ENCODE assay signal across 9 cellular contexts in the genomic region with DNA sequence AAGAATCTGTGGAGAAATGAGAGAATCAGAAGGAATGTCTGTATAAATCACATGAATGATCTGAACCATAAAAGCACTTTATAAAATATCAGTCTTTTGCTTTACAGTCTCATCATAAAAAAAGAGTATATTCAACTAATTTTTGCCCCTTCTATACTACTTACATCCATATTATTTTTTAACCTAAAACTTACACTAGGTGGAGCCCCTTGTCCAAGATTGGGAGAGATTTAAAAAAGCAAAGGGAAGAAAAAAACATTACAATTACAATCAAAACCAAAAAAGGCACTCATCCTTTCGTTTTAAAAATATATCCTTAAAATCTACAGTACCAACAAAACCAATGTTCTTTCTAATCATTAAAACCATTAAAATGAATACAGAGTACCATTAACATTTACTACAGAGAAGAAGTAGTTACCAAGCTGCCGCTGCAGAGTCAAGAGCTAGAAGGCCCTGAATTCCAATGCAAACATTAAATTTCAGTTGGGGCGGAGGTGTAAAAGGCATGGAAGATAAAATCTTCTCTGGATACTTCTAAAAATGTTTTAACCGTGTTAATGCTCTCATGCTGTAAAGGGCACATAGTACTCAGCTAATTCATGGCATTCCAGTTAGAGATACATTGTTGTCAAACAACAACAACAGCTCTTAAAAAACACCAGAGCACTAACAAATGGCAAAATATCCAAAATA. TPM values are rescaled to one million over a fixed set of nuclear protein-coding genes. Genes with fewer than 3 reads are reported as not detected.
DNase-seq lines count a peak whose midpoint lies in the region; ATAC-seq and TF ChIP-seq lines count a peak whose summit lies in the region.
"Had no signal": no experiment of that assay in that cellular context is flagged by ENCODE, and none has a peak within 500 bp of the region (broad histone marks: within the 10 kb centered on the region; RNA-seq: fewer than 3 reads in every experiment).

No MANE protein-coding gene starts in this region.

- H2BK5ac ChIP-seq in mesenchymal stem cell (ENCODE audit: low read depth, low read length, poor library complexity, severe bottlenecking), result no peak overlapping the region

- no peak overlapping the region for H2BK15ac ChIP-seq in mesenchymal stem cell (ENCODE audit: low read depth, poor library complexity, severe bottlenecking)

- H3K9ac ChIP-seq in MM.1S (ENCODE audit: low read length) (no peak overlapping the region), mesenchymal stem cell (ENCODE audit: low read length) (peak overlapping the region; percentile 21)

- H3K9me2 ChIP-seq in MM.1S (replicated peaks; ENCODE audit: insufficient read depth, low read length), result no peaks in the 10 kb centered on the region

- WGBS in mesenchymal stem cell, result 31% methylated on average over 4 of the region's 4 CpGs
- WGBS in esophagus muscularis mucosa, result 52% methylated on average over 4 of the region's 4 CpGs

- H4K20me1 ChIP-seq in MM.1S (ENCODE audit: insufficient read depth, low read length), result no peaks in the 10 kb centered on the region

- H2AFZ ChIP-seq in MM.1S (ENCODE audit: low read length) (no peak overlapping the region), mesenchymal stem cell (ENCODE audit: low read depth, low read length) (no peak overlapping the region)

- H3K4ac ChIP-seq in mesenchymal stem cell (ENCODE audit: low read depth in 1 of 2, low read length in 2 of 2), result no peak overlapping the region

- no peak overlapping the region for H3K23ac ChIP-seq in mesenchymal stem cell (ENCODE audit: low read length in 2 of 2)

- no peak overlapping the region for H3K4me2 ChIP-seq in MM.1S (ENCODE audit: low read depth, low read length)
- H3K4me2 ChIP-seq in mesenchymal stem cell (ENCODE audit: low read length, poor library complexity, severe bottlenecking), result no peak overlapping the region

- H3K4me1 ChIP-seq in MM.1S (ENCODE audit: low read length), result no peaks in the 10 kb centered on the region
- H3K4me1 ChIP-seq in mesenchymal stem cell (ENCODE audit: control insufficient read depth, insufficient read depth, low read depth, low read length), result no peaks in the 10 kb centered on the region
- no peaks in the 10 kb centered on the region for H3K4me1 ChIP-seq in esophagus muscularis mucosa

- no peaks in the 10 kb centered on the region for H3K36me3 ChIP-seq in MM.1S (replicated peaks; ENCODE audit: insufficient read depth, low read length)
- no peaks in the 10 kb centered on the region for H3K36me3 ChIP-seq in mesenchymal stem cell (ENCODE audit: control insufficient read depth in 1 of 2, insufficient read depth in 2 of 2, low read depth in 1 of 2, low read length in 2 of 2)
- no peaks in the 10 kb centered on the region for H3K36me3 ChIP-seq in esophagus muscularis mucosa
- H3K36me3 ChIP-seq: WERI-Rb-1 had no signal

- H3K9me3 ChIP-seq in MM.1S (replicated peaks; ENCODE audit: insufficient read depth, low read length) (no peaks in the 10 kb centered on the region), mesenchymal stem cell (ENCODE audit: control insufficient read depth, low read length) (no peaks in the 10 kb centered on the region), esophagus muscularis mucosa (no peaks in the 10 kb centered on the region)

- H2AK5ac ChIP-seq in mesenchymal stem cell (ENCODE audit: low read length, severe bottlenecking), result no peak overlapping the region

- no peak overlapping the region for H2BK12ac ChIP-seq in mesenchymal stem cell (ENCODE audit: low read length in 2 of 2)

- no peaks in the 10 kb centered on the region for H3F3A ChIP-seq in MM.1S (ENCODE audit: insufficient read depth, low read length)

- no peaks in the 10 kb centered on the region for H3K79me2 ChIP-seq in MM.1S (ENCODE audit: low read length)

- no peak overlapping the region for H4K91ac ChIP-seq in mesenchymal stem cell (ENCODE audit: low read length)

- no peaks in the 10 kb centered on the region for H3K79me1 ChIP-seq in mesenchymal stem cell (replicated peaks; ENCODE audit: low read length, poor library complexity, severe bottlenecking)

- H3K14ac ChIP-seq in mesenchymal stem cell (ENCODE audit: low read length in 2 of 2), result no peak overlapping the region

- no peak for TF ChIP-seq POLR2A in esophagus muscularis mucosa (IDR thresholded peaks at IDR 0.05; ENCODE audit: low read depth)

- H3K27ac ChIP-seq in MM.1S (ENCODE audit: low read length) (no peak overlapping the region), mesenchymal stem cell (ENCODE audit: low read length, poor library complexity, severe bottlenecking) (no peak overlapping the region), esophagus muscularis mucosa (replicated peaks in 1 of 4) (no peak overlapping the region)
- H3K27ac ChIP-seq: WERI-Rb-1 had no signal

- DNase-seq in DMS53 treated with DMSO at 0.1 percent for 48 hours (lab: John Stamatoyannopoulos, UW; ENCODE audit: unreplicated experiment), result peak; percentile 59
- DNase-seq in MM.1S, result peak; percentile 42
- DNase-seq in astrocyte of the spinal cord (ENCODE audit: low read depth, low spot score), result peak; percentile 49
- no peak for DNase-seq in mesenchymal stem cell
- no peak for DNase-seq in esophagus muscularis mucosa (ENCODE audit: extremely low spot score)
- DNase-seq in posterior vena cava (ENCODE audit: low spot score), result no peak
- DNase-seq in NCI-H128 (lab: John Stamatoyannopoulos, UW; ENCODE audit: unreplicated experiment), result no peak

- no peak overlapping the region for H4K8ac ChIP-seq in mesenchymal stem cell (ENCODE audit: low read length)

- no peak overlapping the region for H2BK120ac ChIP-seq in mesenchymal stem cell (ENCODE audit: low read depth, low read length)

- no peak for ATAC-seq in GM19324 (IDR thresholded peaks at IDR 0.05; ENCODE audit: low FRiP score, unreplicated experiment)

- H3K27me3 ChIP-seq in MM.1S (replicated peaks; ENCODE audit: insufficient read depth, low read length) (no peaks in the 10 kb centered on the region), mesenchymal stem cell (ENCODE audit: control insufficient read depth in 1 of 2, insufficient read depth in 1 of 2, low read length in 2 of 2) (no peaks in the 10 kb centered on the region), esophagus muscularis mucosa (no peaks in the 10 kb centered on the region)

- TF ChIP-seq EP300 in esophagus muscularis mucosa (IDR thresholded peaks at IDR 0.05), result no peak

- no peak overlapping the region for H3K4me3 ChIP-seq in MM.1S (ENCODE audit: low read length)
- no peak overlapping the region for H3K4me3 ChIP-seq in astrocyte of the spinal cord (ENCODE audit: low read depth, low read length)
- H3K4me3 ChIP-seq in mesenchymal stem cell (ENCODE audit: insufficient read depth in 1 of 2, low read depth in 1 of 2, low read length in 2 of 2), result no peak overlapping the region
- no peak overlapping the region for H3K4me3 ChIP-seq in esophagus muscularis mucosa

- no peak overlapping the region for H3K18ac ChIP-seq in mesenchymal stem cell (ENCODE audit: low read depth in 1 of 2, low read length in 2 of 2)

- intact Hi-C loops in esophagus muscularis mucosa (cut with DNase I), result no loop called here
- intact Hi-C loops in posterior vena cava (cut with DNase I), result no loop called here

- TF ChIP-seq CTCF in MM.1S (IDR thresholded peaks at IDR 0.05; ENCODE audit: low read length) (peak; percentile 49), astrocyte of the spinal cord (IDR thresholded peaks at IDR 0.05; ENCODE audit: low read depth, low read length) (peak; percentile 39), esophagus muscularis mucosa (IDR thresholded peaks at IDR 0.05) (peak in 1 of 3 experiments; percentile 20)

- in situ Hi-C loops in astrocyte of the spinal cord (cut with HindIII; ENCODE audit: low sequenced_read_pairs), result no loop called here

RNA-seq across cellular contexts. Expression of gene EPB41L3, which starts 56.7 kb away (rescaled TPM):
- polyA plus RNA-seq in mesenchymal stem cell (2013, experiment 1 of 2), result 0.23 TPM
- polyA plus RNA-seq in mesenchymal stem cell (2013, experiment 2 of 2), result 0.33 TPM
- 10 to 100 TPM; 32.0 to 60.6 (median 41.8) TPM for total RNA-seq in esophagus muscularis mucosa
- total RNA-seq in posterior vena cava, result 10 to 100 TPM; 48.2 to 82.9 TPM

Comparison
In these comparisons a context has a peak if more than half of its experiments do, and no peak if none do; other contexts are left out.
1. DNase-seq: peak in DMS53 treated with DMSO at 0.1 percent for 48 hours (single experiment), MM.1S (single experiment) and astrocyte of the spinal cord (single experiment); none in mesenchymal stem cell (single experiment), esophagus muscularis mucosa (single experiment), posterior vena cava (single experiment) and NCI-H128 (single experiment).